In genomic region chr6:33052627-33053026, GRCh38 we compare ENCODE assay signal across 1 cellular context.
TF ChIP-seq lines count a peak whose summit lies in the region.

No MANE protein-coding gene starts in this region.

TF ChIP-seq in HepG2, 621 proteins besides CTCF, POLR2A, EP300 and RAD21:
- TF ChIP-seq ZMAT5 (CRISPR knock-in tag; IDR thresholded peaks at IDR 0.05; ENCODE audit: borderline replicate concordance, low read depth) (no peak), ISL2 (CRISPR knock-in tag; IDR thresholded peaks at IDR 0.05) (no peak), ZNF274 (CRISPR knock-in tag; IDR thresholded peaks at IDR 0.05) (no peak), BHLHE40 (IDR thresholded peaks at IDR 0.05; ENCODE audit: low read length) (no peak), ZGPAT (CRISPR knock-in tag; IDR thresholded peaks at IDR 0.05) (no peak), ZNF598 (CRISPR knock-in tag; IDR thresholded peaks at IDR 0.05; ENCODE audit: borderline replicate concordance) (no peak), CCDC6 (CRISPR knock-in tag; IDR thresholded peaks at IDR 0.05) (no peak), PTBP1 (IDR thresholded peaks at IDR 0.05; ENCODE audit: low read depth, low read length, poor library complexity, severe bottlenecking) (no peak), ZBTB34 (CRISPR knock-in tag; IDR thresholded peaks at IDR 0.05) (no peak), KDM1A (CRISPR knock-in tag; IDR thresholded peaks at IDR 0.05) (no peak), MLLT10 (CRISPR knock-in tag; IDR thresholded peaks at IDR 0.05) (no peak), ZNF292 (CRISPR knock-in tag; IDR thresholded peaks at IDR 0.05; ENCODE audit: borderline replicate concordance, low read depth) (no peak), CBX5 (CRISPR knock-in tag; IDR thresholded peaks at IDR 0.05; ENCODE audit: borderline replicate concordance) (no peak), MED13 (CRISPR knock-in tag; IDR thresholded peaks at IDR 0.05) (no peak), ZBTB38 (CRISPR knock-in tag; IDR thresholded peaks at IDR 0.05) (no peak), ZIK1 (CRISPR knock-in tag; IDR thresholded peaks at IDR 0.05; ENCODE audit: borderline replicate concordance, low read depth) (no peak), SATB2 (CRISPR knock-in tag; IDR thresholded peaks at IDR 0.05) (no peak), ZNF24 (IDR thresholded peaks at IDR 0.05) (no peak), ZNF639 (CRISPR knock-in tag; conservative IDR thresholded peaks at IDR 0.05) (no peak), RXRA (CRISPR knock-in tag; IDR thresholded peaks at IDR 0.05) (no peak)
TF ChIP-seq in HepG2: peak in this region for 0.
